1 cellular context compared by ENCODE assay signal in genomic region chr12:57517187-57517586, GRCh38.
TF ChIP-seq lines count a peak whose summit lies in the region.

No MANE protein-coding gene starts in this region.

TF ChIP-seq in IMR-90, 13 proteins besides CTCF, POLR2A, EP300 and RAD21:
- TF ChIP-seq USF2 (IDR thresholded peaks at IDR 0.05; ENCODE audit: low read depth, low read length) = no peak
- 0 out of 2 replicates have a peak, but pooled peaks have one; percentile 9 for TF ChIP-seq NFE2L2 (IDR thresholded peaks at IDR 0.05; ENCODE audit: low read depth, low read length)
TF ChIP-seq in IMR-90: peak in this region for 1.
